Comparison of ENCODE assay signal across 9 cellular contexts in the genomic region with DNA sequence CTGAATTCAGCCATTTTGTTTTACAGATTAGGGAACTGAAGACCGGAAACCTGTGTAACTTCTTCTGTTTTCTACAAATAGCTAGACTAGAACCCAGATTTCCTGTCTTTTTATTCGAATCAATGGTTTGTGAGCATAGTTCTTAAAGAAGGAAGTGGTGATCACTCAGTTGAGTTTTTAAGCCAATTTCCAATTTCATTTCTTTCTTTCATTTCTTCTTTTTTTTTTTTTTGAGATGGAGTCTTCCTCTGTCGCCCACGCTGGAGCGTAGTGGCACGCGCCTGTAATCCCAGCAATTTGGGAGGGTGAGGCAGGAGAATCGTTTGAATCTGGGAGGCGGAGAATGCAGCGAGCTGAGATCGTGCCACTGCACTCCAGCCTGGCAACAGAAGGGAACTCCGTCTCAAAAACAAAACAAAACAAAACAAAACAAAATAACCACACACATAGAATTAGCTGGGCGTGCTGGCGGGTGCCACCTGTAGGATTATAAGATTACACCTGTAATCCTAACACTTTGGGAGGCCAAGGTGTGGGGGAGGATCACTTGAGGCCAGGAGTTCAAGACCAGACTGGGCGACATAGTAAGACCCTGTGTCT. TPM values are rescaled to one million over a fixed set of nuclear protein-coding genes. Genes with fewer than 3 reads are reported as not detected.
DNase-seq lines count a peak whose midpoint lies in the region; ATAC-seq and TF ChIP-seq lines count a peak whose summit lies in the region.
"Had no signal": no experiment of that assay in that cellular context is flagged by ENCODE, and none has a peak within 500 bp of the region (broad histone marks: within the 10 kb centered on the region; RNA-seq: fewer than 3 reads in every experiment).

No MANE protein-coding gene starts in this region.

- H2AFZ ChIP-seq in neural progenitor cell (replicated peaks), result no peak overlapping the region

- no peak overlapping the region for H3K9ac ChIP-seq in neural progenitor cell

- peaks cover 2% of the 10 kb centered on the region for H4K20me1 ChIP-seq in neural progenitor cell (ENCODE audit: low read depth)

- DNase-seq in NCI-H82 (lab: John Stamatoyannopoulos, UW) (peak; percentile 61), NCI-H82 treated with DMSO at 0.1 percent for 48 hours (lab: John Stamatoyannopoulos, UW; ENCODE audit: unreplicated experiment) (no peak), Kasumi-1 (lab: John Stamatoyannopoulos, UW) (peak; percentile 88 to 91), neural progenitor cell (ENCODE audit: low spot score) (no peak), NCI-H187 treated with DMSO at 0.1 percent for 48 hours (lab: John Stamatoyannopoulos, UW) (no peak)
- peak; percentile 49 for DNase-seq in activated T-helper 2 cell treated with anti-CD3 and anti-CD28 coated beads, Interferon-gamma antibody, Interleukin-2, Interleukin-4, amounts not matched to agents 10 μg/mL and 5 μg/mL and 100 μg/mL, durations not matched to agents 14 hours and 24 hours and 36 hours (ENCODE audit: low spot score)
- DNase-seq in stimulated activated naive B cell treated with anti-CD40 and anti-IgM and Interleukin-4, amounts not matched to agents 10 μg/mL and 1 μg/mL and 100 μg/mL, for 72 hours, result peak; percentile 63

- no peak overlapping the region for H3K4me2 ChIP-seq in neural progenitor cell

- H3K27ac Mint-ChIP-seq in activated T-helper 2 cell treated with anti-CD3 and anti-CD28 coated beads, Interferon-gamma antibody, Interleukin-2, Interleukin-4, amounts not matched to agents 10 μg/mL and 5 μg/mL and 100 μg/mL, durations not matched to agents 14 hours and 24 hours and 36 hours, result peak overlapping the region; percentile 99
- peak overlapping the region; percentile 98 for H3K27ac Mint-ChIP-seq in stimulated activated naive B cell treated with anti-CD40 and anti-IgM and Interleukin-4, amounts not matched to agents 10 μg/mL and 1 μg/mL and 100 μg/mL, for 72 hours
- no peak overlapping the region for H3K27ac Mint-ChIP-seq in neural progenitor cell

- H3K9me3 Mint-ChIP-seq in activated T-helper 2 cell treated with anti-CD3 and anti-CD28 coated beads, Interferon-gamma antibody, Interleukin-2, Interleukin-4, amounts not matched to agents 10 μg/mL and 5 μg/mL and 100 μg/mL, durations not matched to agents 14 hours and 24 hours and 36 hours, result no peaks in the 10 kb centered on the region
- peaks cover 0 to 2% of the 10 kb centered on the region in 2 donors for H3K9me3 Mint-ChIP-seq in stimulated activated naive B cell treated with anti-CD40 and anti-IgM and Interleukin-4, amounts not matched to agents 10 μg/mL and 1 μg/mL and 100 μg/mL, for 72 hours
- H3K9me3 Mint-ChIP-seq in neural progenitor cell, result no peaks in the 10 kb centered on the region

- H3K27ac ChIP-seq in neural progenitor cell, result no peak overlapping the region
- H3K27ac ChIP-seq: epithelial cell of prostate had no signal

- no peaks in the 10 kb centered on the region for H3K36me3 ChIP-seq in neural progenitor cell

- ATAC-seq in stimulated activated naive B cell treated with anti-CD40 and anti-IgM and Interleukin-4, amounts not matched to agents 10 μg/mL and 1 μg/mL and 100 μg/mL, for 72 hours (replicated peaks), result peak; percentile 57 to 65
- no peak for ATAC-seq in HG02870 (IDR thresholded peaks at IDR 0.05; ENCODE audit: unreplicated experiment)

- H3K27me3 Mint-ChIP-seq in activated T-helper 2 cell treated with anti-CD3 and anti-CD28 coated beads, Interferon-gamma antibody, Interleukin-2, Interleukin-4, amounts not matched to agents 10 μg/mL and 5 μg/mL and 100 μg/mL, durations not matched to agents 14 hours and 24 hours and 36 hours (ENCODE audit: low read depth), result no peaks in the 10 kb centered on the region
- no peaks in the 10 kb centered on the region for H3K27me3 Mint-ChIP-seq in stimulated activated naive B cell treated with anti-CD40 and anti-IgM and Interleukin-4, amounts not matched to agents 10 μg/mL and 1 μg/mL and 100 μg/mL, for 72 hours
- H3K27me3 Mint-ChIP-seq in neural progenitor cell (ENCODE audit: insufficient read depth, low read depth), result peaks cover 8% of the 10 kb centered on the region

- TF ChIP-seq CTCF in neural progenitor cell (IDR thresholded peaks at IDR 0.05), result no peak

- H3K27me3 ChIP-seq in neural progenitor cell, result no peaks in the 10 kb centered on the region

- no peak overlapping the region for H3K4me3 ChIP-seq in neural progenitor cell

- H3K4me1 ChIP-seq in neural progenitor cell, result peaks cover 6% of the 10 kb centered on the region

- H3K79me2 ChIP-seq in neural progenitor cell (ENCODE audit: low read depth), result peaks cover 21% of the 10 kb centered on the region

- H3K4me1 Mint-ChIP-seq in activated T-helper 2 cell treated with anti-CD3 and anti-CD28 coated beads, Interferon-gamma antibody, Interleukin-2, Interleukin-4, amounts not matched to agents 10 μg/mL and 5 μg/mL and 100 μg/mL, durations not matched to agents 14 hours and 24 hours and 36 hours (ENCODE audit: low read depth), result peaks cover 26% of the 10 kb centered on the region
- H3K4me1 Mint-ChIP-seq in stimulated activated naive B cell treated with anti-CD40 and anti-IgM and Interleukin-4, amounts not matched to agents 10 μg/mL and 1 μg/mL and 100 μg/mL, for 72 hours, result peaks cover 17 to 39% of the 10 kb centered on the region in 2 donors
- H3K4me1 Mint-ChIP-seq in neural progenitor cell, result peaks cover 5% of the 10 kb centered on the region

- H3K36me3 Mint-ChIP-seq in activated T-helper 2 cell treated with anti-CD3 and anti-CD28 coated beads, Interferon-gamma antibody, Interleukin-2, Interleukin-4, amounts not matched to agents 10 μg/mL and 5 μg/mL and 100 μg/mL, durations not matched to agents 14 hours and 24 hours and 36 hours (ENCODE audit: low read depth), result peaks cover 7% of the 10 kb centered on the region
- peaks cover 2 to 4% of the 10 kb centered on the region in 2 donors for H3K36me3 Mint-ChIP-seq in stimulated activated naive B cell treated with anti-CD40 and anti-IgM and Interleukin-4, amounts not matched to agents 10 μg/mL and 1 μg/mL and 100 μg/mL, for 72 hours
- peaks cover 3% of the 10 kb centered on the region for H3K36me3 Mint-ChIP-seq in neural progenitor cell

- H3K4me3 Mint-ChIP-seq in activated T-helper 2 cell treated with anti-CD3 and anti-CD28 coated beads, Interferon-gamma antibody, Interleukin-2, Interleukin-4, amounts not matched to agents 10 μg/mL and 5 μg/mL and 100 μg/mL, durations not matched to agents 14 hours and 24 hours and 36 hours (ENCODE audit: low read depth), result peak overlapping the region; percentile 77
- H3K4me3 Mint-ChIP-seq in stimulated activated naive B cell treated with anti-CD40 and anti-IgM and Interleukin-4, amounts not matched to agents 10 μg/mL and 1 μg/mL and 100 μg/mL, for 72 hours, result peak overlapping the region; percentile 84 to 85
- H3K4me3 Mint-ChIP-seq in neural progenitor cell, result no peak overlapping the region

- intact Hi-C loops in activated T-helper 2 cell treated with anti-CD3 and anti-CD28 coated beads, Interferon-gamma antibody, Interleukin-2, Interleukin-4, amounts not matched to agents 10 μg/mL and 5 μg/mL and 100 μg/mL, durations not matched to agents 14 hours and 24 hours and 36 hours (cut with micrococcal nuclease), result no loop called here

- H3K9me3 ChIP-seq in neural progenitor cell (ENCODE audit: low read depth), result no peaks in the 10 kb centered on the region

- peaks cover 12% of the 10 kb centered on the region for H3F3A ChIP-seq in neural progenitor cell (ENCODE audit: low read depth)

RNA-seq across cellular contexts. Expression of a gene that starts 3.0 kb away (rescaled TPM):
- 74.5 and 79.1 TPM in 2 replicates for total RNA-seq in activated T-helper 2 cell treated with anti-CD3 and anti-CD28 coated beads, Interferon-gamma antibody, Interleukin-2, Interleukin-4, amounts not matched to agents 10 μg/mL and 5 μg/mL and 100 μg/mL, durations not matched to agents 14 hours and 24 hours and 36 hours
- 52.0 and 72.9 TPM in 2 replicates for total RNA-seq in neural progenitor cell (ENCODE audit: low replicate concordance)

RNA-seq across cellular contexts. Expression of a gene that starts 18.6 kb away (rescaled TPM):
- 16.9 and 18.5 TPM in 2 replicates for total RNA-seq in activated T-helper 2 cell treated with anti-CD3 and anti-CD28 coated beads, Interferon-gamma antibody, Interleukin-2, Interleukin-4, amounts not matched to agents 10 μg/mL and 5 μg/mL and 100 μg/mL, durations not matched to agents 14 hours and 24 hours and 36 hours
- total RNA-seq in neural progenitor cell (ENCODE audit: low replicate concordance), result 20.7 and 27.4 TPM in 2 replicates

Comparison
In these comparisons a context has a peak if more than half of its experiments do, and no peak if none do; other contexts are left out.
1. DNase-seq: peak in NCI-H82 (single experiment), Kasumi-1 (2 of 2), activated T-helper 2 cell treated with anti-CD3 and anti-CD28 coated beads, Interferon-gamma antibody, Interleukin-2, Interleukin-4, amounts not matched to agents 10 μg/mL and 5 μg/mL and 100 μg/mL, durations not matched to agents 14 hours and 24 hours and 36 hours (single experiment) and stimulated activated naive B cell treated with anti-CD40 and anti-IgM and Interleukin-4, amounts not matched to agents 10 μg/mL and 1 μg/mL and 100 μg/mL, for 72 hours (single experiment); none in NCI-H82 treated with DMSO at 0.1 percent for 48 hours (single experiment), neural progenitor cell (single experiment) and NCI-H187 treated with DMSO at 0.1 percent for 48 hours (single experiment).